In the genomic region with DNA sequence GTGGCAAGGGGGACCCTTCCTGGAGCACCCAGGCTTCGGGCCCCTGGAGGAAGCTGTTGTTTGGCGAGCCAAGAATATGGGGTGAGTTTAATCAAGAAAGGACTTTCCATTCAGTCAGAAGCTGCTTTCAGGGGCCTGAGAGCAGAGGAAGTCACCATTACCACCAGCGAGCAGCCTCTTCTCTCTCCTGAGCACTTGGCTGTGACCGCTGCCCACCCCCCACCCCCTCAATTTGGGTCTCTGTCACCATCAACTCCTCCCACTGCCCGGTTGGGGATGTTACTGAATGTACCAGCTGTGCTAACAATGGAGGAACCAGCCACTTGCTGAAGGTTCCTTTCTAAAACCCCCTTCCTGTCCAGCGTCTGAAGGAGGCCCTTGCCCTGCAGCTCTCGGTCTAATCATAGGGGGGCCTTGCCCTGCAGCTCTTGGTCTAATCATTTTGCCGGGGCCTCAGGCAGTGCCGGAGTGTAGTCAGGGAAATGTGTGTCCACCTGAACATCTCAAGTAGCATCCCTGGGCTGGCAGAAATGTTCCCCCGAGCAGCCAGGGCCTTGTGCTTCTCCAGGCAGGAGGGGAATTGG, we compare ENCODE assay signal across 9 cellular contexts. TPM values are rescaled to one million over a fixed set of nuclear protein-coding genes. Genes with fewer than 3 reads are reported as not detected.
DNase-seq lines count a peak whose midpoint lies in the region; ATAC-seq and TF ChIP-seq lines count a peak whose summit lies in the region.
"Had no signal": no experiment of that assay in that cellular context is flagged by ENCODE, and none has a peak within 500 bp of the region (broad histone marks: within the 10 kb centered on the region; RNA-seq: fewer than 3 reads in every experiment).

No MANE protein-coding gene starts in this region.

- no TSS peak for BruUV-seq in OCI-LY7 (replicated peaks; lab: Mats Ljungman, UMichigan)

- H3K9me2 ChIP-seq in OCI-LY7 (ENCODE audit: insufficient read depth, low read length) (no peaks in the 10 kb centered on the region), hepatocyte (replicated peaks; ENCODE audit: insufficient read depth) (no peaks in the 10 kb centered on the region)

- CTCF ChIA-PET in OCI-LY7 (lab: Charles Lee; ENCODE audit: unreplicated experiment), result interaction anchor here (0.6 to 1.8 kb wide), 11 partner anchors 12 to 219 kb away, joined by 3 to 13 read pairs (median 4); no protein-coding TSS in a partner anchor

- TF ChIP-seq CTCF in OCI-LY7 (conservative IDR thresholded peaks at IDR 0.05; ENCODE audit: low read length), result no peak
- no peak for TF ChIP-seq CTCF in right lobe of liver (IDR thresholded peaks at IDR 0.05)
- TF ChIP-seq CTCF in hepatocyte (IDR thresholded peaks at IDR 0.05; ENCODE audit: poor library complexity), result no peak

- H4K20me1 ChIP-seq in OCI-LY7 (ENCODE audit: insufficient read depth, low read length), result peaks cover 29% of the 10 kb centered on the region
- no peaks in the 10 kb centered on the region for H4K20me1 ChIP-seq in hepatocyte (ENCODE audit: insufficient read depth, poor library complexity, severe bottlenecking)

- no peaks in the 10 kb centered on the region for H3K27me3 ChIP-seq in right lobe of liver
- no peaks in the 10 kb centered on the region for H3K27me3 ChIP-seq in hepatocyte

- H3K4me3 ChIP-seq in OCI-LY7 (ENCODE audit: low read depth, low read length, poor library complexity, severe bottlenecking) (peak overlapping the region; percentile 81), right lobe of liver (peak overlapping the region; percentile 39 to 49 (median 41)), hepatocyte (no peak overlapping the region)

- whole genome bisulfite sequencing in right lobe of liver (ENCODE audit: insufficient coverage, low coverage, low lambda C conversion rate, missing lambda C conversion rate), result 47% methylated on average over 4 of the region's 10 CpGs
- WGBS in hepatocyte (ENCODE audit: low lambda C conversion rate, missing lambda C conversion rate), result 86% methylated on average over 10 of the region's 10 CpGs

- peak in 3 of 4 donors; percentile 4 to 5 (median 5) for ATAC-seq in right lobe of liver

- H2AFZ ChIP-seq in OCI-LY7 (ENCODE audit: low read length) (no peak overlapping the region), hepatocyte (no peak overlapping the region)

- H3K9me3 ChIP-seq in OCI-LY7 (ENCODE audit: low read length) (no peaks in the 10 kb centered on the region), right lobe of liver (no peaks in the 10 kb centered on the region), hepatocyte (ENCODE audit: low read depth) (no peaks in the 10 kb centered on the region)

- H3K27ac ChIP-seq in OCI-LY7 (ENCODE audit: low read depth, low read length, poor library complexity, severe bottlenecking) (peak overlapping the region; percentile 87), right lobe of liver (peak overlapping the region; percentile 50 to 90 (median 74)), hepatocyte (no peak overlapping the region)

- peak; percentile 39 for DNase-seq in stimulated activated CD4-positive, alpha-beta T cell treated with anti-CD3 and anti-CD28 coated beads, Interleukin-4, amount 100 ng/mL, for 1 hour
- DNase-seq in stimulated activated CD4-positive, alpha-beta T cell treated with anti-CD3 and anti-CD28 coated beads, Interleukin-4, amount 100 ng/mL, for 4 hours, result no peak
- DNase-seq in OCI-LY7 (ENCODE audit: low spot score) (peak; percentile 86), right lobe of liver (peak in 1 of 3 donors; percentile 49), SW 1271 (lab: John Stamatoyannopoulos, UW) (no peak), LoVo (ENCODE audit: low spot score) (no peak), hepatocyte (ENCODE audit: low spot score) (no peak), 8988T (no peak)

- peaks cover 43% of the 10 kb centered on the region for H3K79me2 ChIP-seq in OCI-LY7 (ENCODE audit: insufficient read depth, low read depth, low read length)
- no peaks in the 10 kb centered on the region for H3K79me2 ChIP-seq in hepatocyte

- intact Hi-C loops in OCI-LY7 (cut with micrococcal nuclease; ENCODE audit: unreplicated experiment) (loop anchor here (1.0 to 5.0 kb wide), 4 partner anchors 26 to 166 kb away; no protein-coding TSS in a partner anchor), right lobe of liver (cut with DNase I) (no loop called here)

- TF ChIP-seq POLR2A in right lobe of liver (IDR thresholded peaks at IDR 0.05), result no peak

- peak overlapping the region; percentile 98 for H3K4me2 ChIP-seq in OCI-LY7 (ENCODE audit: low read length)
- no peak overlapping the region for H3K4me2 ChIP-seq in hepatocyte

- H3K36me3 ChIP-seq in OCI-LY7 (ENCODE audit: insufficient read depth, low read length) (peaks cover 30% of the 10 kb centered on the region), right lobe of liver (no peaks in the 10 kb centered on the region), hepatocyte (replicated peaks; ENCODE audit: insufficient read depth, low read depth) (no peaks in the 10 kb centered on the region)

- peaks cover 38% of the 10 kb centered on the region for H3K4me1 ChIP-seq in OCI-LY7 (ENCODE audit: insufficient read depth, low read length, poor library complexity, severe bottlenecking)
- H3K4me1 ChIP-seq in right lobe of liver, result no peaks in the 10 kb centered on the region
- no peaks in the 10 kb centered on the region for H3K4me1 ChIP-seq in hepatocyte (ENCODE audit: insufficient read depth)

- POLR2A ChIA-PET in OCI-LY7 (lab: Charles Lee), result interaction anchor here (0.6 to 3.4 kb wide), 28 partner anchors 9 to 1365 kb away, joined by 3 to 40 read pairs (median 6); partner anchors contain the start of genes ATG16L1 and HJURP

RNA-seq across cellular contexts. Expression of gene INPP5D, which starts 1.0 kb away (rescaled TPM):
- total RNA-seq in OCI-LY7 (2014; rRNA removed; shearing (Covaris generic)), result 68.3 and 79.5 TPM in 2 replicates
- total RNA-seq in OCI-LY7 (2022), result 92.6 and 109 TPM in 2 replicates
- total RNA-seq in right lobe of liver, result 1 to 10 TPM; 3.5 to 8.1 (median 5.5) TPM
- total RNA-seq in hepatocyte, result 2.9 and 5.2 TPM in 2 replicates
- polyA plus RNA-seq in hepatocyte, result 3.3 and 4.9 TPM in 2 replicates

RNA-seq across cellular contexts. Expression of gene NEU2, which starts 28.6 kb away (rescaled TPM):
- total RNA-seq in OCI-LY7 (2014; rRNA removed; shearing (Covaris generic)), result not detected in 2 replicates
- total RNA-seq in OCI-LY7 (2022), result not detected in 2 replicates
- not detected for total RNA-seq in right lobe of liver
- total RNA-seq in hepatocyte, result not detected in 2 replicates
- polyA plus RNA-seq in hepatocyte, result not detected in 2 replicates
- total RNA-seq: kidney epithelial cell had no signal

RNA-seq across cellular contexts. Expression of gene NGEF, which starts 48.0 kb away (rescaled TPM):
- total RNA-seq in OCI-LY7 (2014; rRNA removed; shearing (Covaris generic)), result not detected in 2 replicates
- total RNA-seq in OCI-LY7 (2022) (0.82 TPM in 1 of 2 replicates, not detected in the other), right lobe of liver (10 to 100 TPM; 16.4 to 20.9 (median 20.2) TPM), hepatocyte (1.3 and 3.2 TPM in 2 replicates)
- 2.2 and 3.2 TPM in 2 replicates for polyA plus RNA-seq in hepatocyte

Comparison
In these comparisons a context has a peak if more than half of its experiments do, and no peak if none do; other contexts are left out.
1. DNase-seq: peak in stimulated activated CD4-positive, alpha-beta T cell treated with anti-CD3 and anti-CD28 coated beads, Interleukin-4, amount 100 ng/mL, for 1 hour (single experiment) and OCI-LY7 (single experiment); none in stimulated activated CD4-positive, alpha-beta T cell treated with anti-CD3 and anti-CD28 coated beads, Interleukin-4, amount 100 ng/mL, for 4 hours (0 of 2), SW 1271 (0 of 2), LoVo (single experiment), hepatocyte (single experiment) and 8988T (single experiment).
2. RNA of gene INPP5D, which starts 1.0 kb away (total RNA-seq): 68.3 to 109 TPM in OCI-LY7; 3.5 to 8.1 TPM in right lobe of liver and 2.9 to 5.2 TPM in hepatocyte; every median in the first group is over 4 times any median in the second.